23 cellular contexts compared by ENCODE assay signal in genomic region chr4:181564616-181565015, GRCh38.
"Had no signal": no experiment of that assay in that cellular context is flagged by ENCODE, and none has a peak within 500 bp of the region (broad histone marks: within the 10 kb centered on the region; RNA-seq: fewer than 3 reads in every experiment).

No MANE protein-coding gene starts in this region.

- DNase-seq: KBM-7, MG63, NCI-H1092, NCI-H1105 treated with DMSO at 0.1 percent for 48 hours, NCI-H1417 treated with DMSO at 0.1 percent for 48 hours, NCI-H146, NCI-H1694 treated with DMSO at 0.1 percent for 48 hours, NCI-H1930, NCI-H2081, NCI-H2107, NCI-H226, NCI-H446, NCI-H510A, NCI-H524 treated with DMSO at 0.1 percent for 48 hours, NCI-H69, NCI-H774, Right ventricle myocardium superior, RPMI8226, SIG-M5 had no signal

- H3K4me1 ChIP-seq: SJSA1 had no signal

- FAIRE-seq: RCC 7860 had no signal

- H3K4me3 ChIP-seq: MG63, SJSA1, SK-N-MC had no signal

- H3K9me3 ChIP-seq: MG63, SJSA1 had no signal

- H3K36me3 ChIP-seq: MG63, SJSA1 had no signal

- H3K27ac ChIP-seq: HL-60, SJSA1, SK-N-MC had no signal

- H3K27me3 ChIP-seq: MG63, SJSA1 had no signal
